ENCODE assay signal across 18 cellular contexts in the genomic region with DNA sequence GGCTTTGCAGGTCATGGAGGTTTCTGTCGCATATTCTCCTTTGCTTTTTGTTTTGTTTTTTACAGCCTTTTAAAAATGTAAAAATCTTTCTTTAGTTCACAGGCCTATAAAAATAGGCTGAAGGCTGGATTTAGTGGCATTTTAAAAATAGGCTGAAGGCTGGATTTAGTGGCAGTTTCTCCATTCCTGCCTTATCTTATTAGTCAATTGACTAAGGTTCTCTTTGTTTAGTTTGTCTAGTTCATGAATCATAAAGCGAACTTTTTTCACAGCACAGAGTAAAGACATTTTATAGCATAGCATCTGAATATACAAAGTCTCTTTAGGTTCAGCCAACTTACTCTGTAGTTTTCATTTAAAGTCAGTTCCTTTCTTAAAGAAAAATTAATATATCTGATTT. TPM values are rescaled to one million over a fixed set of nuclear protein-coding genes. Genes with fewer than 3 reads are reported as not detected.
DNase-seq lines count a peak whose midpoint lies in the region; ATAC-seq and TF ChIP-seq lines count a peak whose summit lies in the region.
"Had no signal": no experiment of that assay in that cellular context is flagged by ENCODE, and none has a peak within 500 bp of the region (broad histone marks: within the 10 kb centered on the region; RNA-seq: fewer than 3 reads in every experiment).

No MANE protein-coding gene starts in this region.

- H3K9me3 ChIP-seq in HEK293 (ENCODE audit: control insufficient read depth, insufficient read depth, low read depth, low read length), result no peaks in the 10 kb centered on the region
- no peaks in the 10 kb centered on the region for H3K9me3 ChIP-seq in adipocyte (ENCODE audit: control insufficient read depth, low read length)
- no peaks in the 10 kb centered on the region for H3K9me3 ChIP-seq in thoracic aorta
- H3K9me3 ChIP-seq: BE2C, right atrium auricular region had no signal

- no peak overlapping the region for H3K27ac ChIP-seq in HEK293 (ENCODE audit: extremely low read depth, low read depth, low read length)
- peak overlapping the region in 1 of 2 donors; percentile 62 for H3K27ac ChIP-seq in thoracic aorta
- H3K27ac ChIP-seq: right atrium auricular region had no signal

- POLR2A ChIA-PET in HEK293 (lab: Yijun Ruan, JAX), result no interaction called here
- POLR2A ChIA-PET in activated CD4-positive, alpha-beta memory T cell treated with anti-CD3 and anti-CD28 coated beads, Interleukin-2, amount 10 ng/mL, durations not matched to agents 7 days and 5 days (lab: Charles Lee), result no interaction called here

- CTCF ChIA-PET in HEK293 (lab: Yijun Ruan, JAX), result interaction anchor here (0.8 kb wide), 1 partner anchor 193 kb away, joined by 3 read pairs; no protein-coding TSS in a partner anchor
- CTCF ChIA-PET in activated CD4-positive, alpha-beta memory T cell treated with anti-CD3 and anti-CD28 coated beads, Interleukin-2, amount 10 ng/mL, durations not matched to agents 7 days and 5 days (lab: Charles Lee), result no interaction called here

- no peaks in the 10 kb centered on the region for H3K27me3 Mint-ChIP-seq in activated CD4-positive, alpha-beta memory T cell treated with anti-CD3 and anti-CD28 coated beads, Interleukin-2, amount 10 ng/mL, durations not matched to agents 7 days and 5 days
- H3K27me3 Mint-ChIP-seq: stimulated activated naive B cell treated with anti-CD40 and anti-IgM and Interleukin-4, amounts not matched to agents 10 μg/mL and 1 μg/mL and 100 μg/mL, for 72 hours had no signal

- H3K36me3 Mint-ChIP-seq in activated CD4-positive, alpha-beta memory T cell treated with anti-CD3 and anti-CD28 coated beads, Interleukin-2, amount 10 ng/mL, durations not matched to agents 7 days and 5 days (ENCODE audit: low read depth), result peaks cover 34% of the 10 kb centered on the region

- no peak overlapping the region for H3K27ac Mint-ChIP-seq in activated CD4-positive, alpha-beta memory T cell treated with anti-CD3 and anti-CD28 coated beads, Interleukin-2, amount 10 ng/mL, durations not matched to agents 7 days and 5 days
- H3K27ac Mint-ChIP-seq: activated CD8-positive, alpha-beta T cell treated with anti-CD3 and anti-CD28 coated beads, Interleukin-2, amount 10 ng/mL, durations not matched to agents 7 days and 5 days; activated naive CD4-positive, alpha-beta T cell treated with anti-CD3 and anti-CD28 coated beads, Interleukin-2, amount 50 U/mL, for 72 hours; stimulated activated naive B cell treated with anti-CD40 and anti-IgM and Interleukin-4, amounts not matched to agents 10 μg/mL and 1 μg/mL and 100 μg/mL, for 72 hours; WTC11 had no signal

- H3K27me3 ChIP-seq in adipocyte (replicated peaks; ENCODE audit: control insufficient read depth, insufficient read depth, low read length) (no peaks in the 10 kb centered on the region), thoracic aorta (replicated peaks; ENCODE audit: insufficient read depth) (no peaks in the 10 kb centered on the region)
- H3K27me3 ChIP-seq: BE2C, right atrium auricular region had no signal

- no peak for TF ChIP-seq CTCF in HEK293 (tag by site-specific recombination; IDR thresholded peaks at IDR 0.05)
- TF ChIP-seq CTCF in fibroblast of the aortic adventitia (IDR thresholded peaks at IDR 0.05; ENCODE audit: insufficient read depth, low read length), result no peak
- TF ChIP-seq CTCF in thoracic aorta (IDR thresholded peaks at IDR 0.05), result no peak

- H3K9me3 Mint-ChIP-seq in activated CD4-positive, alpha-beta memory T cell treated with anti-CD3 and anti-CD28 coated beads, Interleukin-2, amount 10 ng/mL, durations not matched to agents 7 days and 5 days, result no peaks in the 10 kb centered on the region
- H3K9me3 Mint-ChIP-seq: activated naive CD4-positive, alpha-beta T cell treated with anti-CD3 and anti-CD28 coated beads, Interleukin-2, amount 50 U/mL, for 72 hours; stimulated activated naive B cell treated with anti-CD40 and anti-IgM and Interleukin-4, amounts not matched to agents 10 μg/mL and 1 μg/mL and 100 μg/mL, for 72 hours; WTC11 had no signal

- DNase-seq in adipocyte (ENCODE audit: low read depth), result peak; percentile 40
- peak; percentile 66 for DNase-seq in fibroblast of the aortic adventitia (ENCODE audit: low read depth)
- no peak for DNase-seq in thoracic aorta (ENCODE audit: low spot score)
- DNase-seq in NCI-H774 (lab: John Stamatoyannopoulos, UW), result no peak
- no peak for DNase-seq in activated CD4-positive, alpha-beta memory T cell treated with anti-CD3 and anti-CD28 coated beads, Interleukin-2, amount 10 ng/mL, durations not matched to agents 7 days and 5 days
- DNase-seq: activated CD8-positive, alpha-beta T cell treated with anti-CD3 and anti-CD28 coated beads, Interleukin-2, amount 10 ng/mL, durations not matched to agents 7 days and 5 days; BE2C; NCI-H1436; NCI-H2171; NCI-H526; Right ventricle myocardium superior; stimulated activated naive B cell treated with anti-CD40 and anti-IgM and Interleukin-4, amounts not matched to agents 10 μg/mL and 1 μg/mL and 100 μg/mL, for 72 hours; T-helper 2 cell had no signal

- ATAC-seq in thoracic aorta (ENCODE audit: insufficient number of reproducible peaks, low FRiP score, low read depth) (no peak), HG02763 (IDR thresholded peaks at IDR 0.05; ENCODE audit: unreplicated experiment) (no peak)
- ATAC-seq: activated CD8-positive, alpha-beta T cell treated with anti-CD3 and anti-CD28 coated beads, Interleukin-2, amount 10 ng/mL, durations not matched to agents 7 days and 5 days; activated naive CD4-positive, alpha-beta T cell treated with anti-CD3 and anti-CD28 coated beads, Interleukin-2, amount 50 U/mL, for 72 hours; stimulated activated naive B cell treated with anti-CD40 and anti-IgM and Interleukin-4, amounts not matched to agents 10 μg/mL and 1 μg/mL and 100 μg/mL, for 72 hours; WTC11 had no signal

- H3K4me1 ChIP-seq in HEK293 (ENCODE audit: control insufficient read depth, insufficient read depth, low read length) (peaks cover 6% of the 10 kb centered on the region), adipocyte (ENCODE audit: control insufficient read depth, insufficient read depth, low read length) (peaks cover 19% of the 10 kb centered on the region), thoracic aorta (ENCODE audit: control insufficient read depth in 1 of 2, low read depth in 2 of 2) (peaks cover 10% of the 10 kb centered on the region in 2 donors)
- H3K4me1 ChIP-seq: BE2C, right atrium auricular region had no signal

- H3K36me3 ChIP-seq in HEK293 (ENCODE audit: control insufficient read depth in 2 of 2, insufficient read depth in 1 of 2, low read length in 2 of 2), result peaks cover 0 to 9% of the 10 kb centered on the region in 2 experiments; a peak in 1 of 3 replicates
- peaks cover 41% of the 10 kb centered on the region for H3K36me3 ChIP-seq in adipocyte (ENCODE audit: control insufficient read depth, insufficient read depth, low read length, severe bottlenecking)
- H3K36me3 ChIP-seq in thoracic aorta, result no peaks in the 10 kb centered on the region
- H3K36me3 ChIP-seq: BE2C had no signal

- H3K4me3 Mint-ChIP-seq in activated CD4-positive, alpha-beta memory T cell treated with anti-CD3 and anti-CD28 coated beads, Interleukin-2, amount 10 ng/mL, durations not matched to agents 7 days and 5 days, result no peak overlapping the region
- H3K4me3 Mint-ChIP-seq: activated CD8-positive, alpha-beta T cell treated with anti-CD3 and anti-CD28 coated beads, Interleukin-2, amount 10 ng/mL, durations not matched to agents 7 days and 5 days; stimulated activated naive B cell treated with anti-CD40 and anti-IgM and Interleukin-4, amounts not matched to agents 10 μg/mL and 1 μg/mL and 100 μg/mL, for 72 hours; WTC11 had no signal

- no peak overlapping the region for H3K4me3 ChIP-seq in HEK293 (ENCODE audit: low read depth, low read length)
- no peak overlapping the region for H3K4me3 ChIP-seq in adipocyte (ENCODE audit: low read length)
- no peak overlapping the region for H3K4me3 ChIP-seq in fibroblast of the aortic adventitia (ENCODE audit: low read depth, low read length)
- H3K4me3 ChIP-seq in thoracic aorta, result peak overlapping the region; percentile 24
- H3K4me3 ChIP-seq: right atrium auricular region had no signal

- H3K4me1 Mint-ChIP-seq in activated CD4-positive, alpha-beta memory T cell treated with anti-CD3 and anti-CD28 coated beads, Interleukin-2, amount 10 ng/mL, durations not matched to agents 7 days and 5 days, result no peaks in the 10 kb centered on the region
- H3K4me1 Mint-ChIP-seq: stimulated activated naive B cell treated with anti-CD40 and anti-IgM and Interleukin-4, amounts not matched to agents 10 μg/mL and 1 μg/mL and 100 μg/mL, for 72 hours; WTC11 had no signal

- no peak overlapping the region for H3K9ac ChIP-seq in adipocyte (ENCODE audit: low read length)

TF ChIP-seq in HEK293, 187 proteins besides CTCF, POLR2A, EP300 and RAD21:
- TF ChIP-seq, protein P1, sequence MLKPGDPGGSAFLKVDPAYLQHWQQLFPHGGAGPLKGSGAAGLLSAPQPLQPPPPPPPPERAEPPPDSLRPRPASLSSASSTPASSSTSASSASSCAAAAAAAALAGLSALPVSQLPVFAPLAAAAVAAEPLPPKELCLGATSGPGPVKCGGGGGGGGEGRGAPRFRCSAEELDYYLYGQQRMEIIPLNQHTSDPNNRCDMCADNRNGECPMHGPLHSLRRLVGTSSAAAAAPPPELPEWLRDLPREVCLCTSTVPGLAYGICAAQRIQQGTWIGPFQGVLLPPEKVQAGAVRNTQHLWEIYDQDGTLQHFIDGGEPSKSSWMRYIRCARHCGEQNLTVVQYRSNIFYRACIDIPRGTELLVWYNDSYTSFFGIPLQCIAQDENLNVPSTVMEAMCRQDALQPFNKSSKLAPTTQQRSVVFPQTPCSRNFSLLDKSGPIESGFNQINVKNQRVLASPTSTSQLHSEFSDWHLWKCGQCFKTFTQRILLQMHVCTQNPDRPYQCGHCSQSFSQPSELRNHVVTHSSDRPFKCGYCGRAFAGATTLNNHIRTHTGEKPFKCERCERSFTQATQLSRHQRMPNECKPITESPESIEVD (tag by site-specific recombination; IDR thresholded peaks at IDR 0.05), result peak; percentile 42
- no peak for TF ChIP-seq TRIM28 (IDR thresholded peaks at IDR 0.05; ENCODE audit: borderline replicate concordance, low read length)

RNA-seq across cellular contexts. Expression of a gene that starts 31.4 kb away (rescaled TPM):
- 12.2 and 17.1 TPM in 2 replicates for total RNA-seq in fibroblast of the aortic adventitia (ENCODE audit: low replicate concordance)
- 10 to 100 TPM in 1 of 2 donors, 1 to 10 TPM in 1; 5.4 to 11.9 TPM for total RNA-seq in thoracic aorta
- 10 to 100 TPM; 13.3 to 14.5 TPM for total RNA-seq in activated CD4-positive, alpha-beta memory T cell treated with anti-CD3 and anti-CD28 coated beads, Interleukin-2, amount 10 ng/mL, durations not matched to agents 7 days and 5 days

Comparison
In these comparisons a context has a peak if more than half of its experiments do, and no peak if none do; other contexts are left out.
1. DNase-seq: peak in adipocyte (single experiment) and fibroblast of the aortic adventitia (single experiment); none in thoracic aorta (single experiment), NCI-H774 (single experiment) and activated CD4-positive, alpha-beta memory T cell treated with anti-CD3 and anti-CD28 coated beads, Interleukin-2, amount 10 ng/mL, durations not matched to agents 7 days and 5 days (single experiment).